ENCODE assay signal across 13 cellular contexts in the genomic region with DNA sequence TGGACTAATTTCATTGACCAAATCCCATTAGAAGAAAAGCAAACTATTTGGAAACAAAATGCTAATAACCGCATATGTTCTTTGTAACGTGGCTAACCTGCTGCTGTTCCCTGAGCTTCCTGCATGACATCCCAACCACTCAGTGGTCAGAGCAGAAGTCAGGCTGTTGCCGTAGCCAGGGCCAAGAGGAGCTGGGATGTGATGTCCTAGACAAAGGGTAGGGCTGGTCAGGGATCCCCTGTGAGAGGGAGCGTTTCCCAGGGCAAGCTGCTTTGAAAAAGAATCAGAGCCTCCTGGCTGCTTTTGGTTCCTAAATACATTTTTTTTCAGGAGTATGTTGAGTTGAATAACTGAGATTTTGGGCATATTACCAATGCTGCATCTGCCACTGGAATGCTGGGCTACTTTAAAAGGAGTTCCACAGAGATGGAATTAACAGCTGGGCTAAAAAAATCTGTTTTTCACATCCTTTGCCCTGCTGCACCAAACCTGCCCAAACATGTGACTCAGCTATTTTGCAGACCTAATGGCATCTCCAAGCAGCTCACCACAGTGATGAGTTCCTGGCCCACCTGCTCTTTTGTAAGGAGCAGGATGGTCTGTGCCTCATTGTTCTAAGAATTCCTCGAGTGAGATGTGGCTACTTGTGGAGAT. TPM values are rescaled to one million over a fixed set of nuclear protein-coding genes. Genes with fewer than 3 reads are reported as not detected.
A peak's percentile ranks its signal among the peaks of the same experiment; 100 is the strongest.
DNase-seq lines count a peak whose midpoint lies in the region; ATAC-seq and TF ChIP-seq lines count a peak whose summit lies in the region.
"Had no signal": no experiment of that assay in that cellular context is flagged by ENCODE, and none has a peak within 500 bp of the region (broad histone marks: within the 10 kb centered on the region; RNA-seq: fewer than 3 reads in every experiment).

No MANE protein-coding gene starts in this region.

- peaks cover 31% of the 10 kb centered on the region for H4K20me1 ChIP-seq in IMR-90 (ENCODE audit: insufficient read depth, low read length)

- H3K36me3 Mint-ChIP-seq in MCF 10A (ENCODE audit: insufficient read depth, unreplicated experiment) = peaks cover 76% of the 10 kb centered on the region

- H3K9ac ChIP-seq in IMR-90 (ENCODE audit: low read depth, low read length) = peak overlapping the region; percentile 76

- no peaks in the 10 kb centered on the region for H3K27me3 Mint-ChIP-seq in MCF 10A (ENCODE audit: insufficient read depth, unreplicated experiment)

- H3K27me3 ChIP-seq in AG04450 (ENCODE audit: control insufficient read depth, insufficient read depth, low read length) = no peaks in the 10 kb centered on the region
- H3K27me3 ChIP-seq in IMR-90 (ENCODE audit: control insufficient read depth, insufficient read depth, low read length) = no peaks in the 10 kb centered on the region
- no peaks in the 10 kb centered on the region for H3K27me3 ChIP-seq in layer of hippocampus (ENCODE audit: control insufficient read depth, insufficient read depth, low read length)

- peaks cover 47% of the 10 kb centered on the region for H3K36me3 ChIP-seq in IMR-90 (ENCODE audit: control insufficient read depth, insufficient read depth, low read length)

- peaks cover 32 to 68% of the 10 kb centered on the region in 2 experiments for H3K79me1 ChIP-seq in IMR-90 (ENCODE audit: low read depth in 1 of 2, low read length in 2 of 2)

- DNase-seq in AG04450 (ENCODE audit: low read depth, low spot score) = peak; percentile 82
- DNase-seq in IMR-90 = peak; percentile 88
- DNase-seq in MCF 10A (ENCODE audit: unreplicated experiment) = no peak
- DNase-seq in NCI-H2107 (lab: John Stamatoyannopoulos, UW) = no peak
- no peak for DNase-seq in NCI-H1436 (lab: John Stamatoyannopoulos, UW)
- no peak for DNase-seq in iPS-NIHi7 (ENCODE audit: extremely low spot score)
- DNase-seq: activated T-cell treated with anti-CD3 and anti-CD28 coated beads, Interleukin-2, amount 50 U/mL, for 48 hours; CD8-positive, alpha-beta T cell; NCI-H2029 had no signal

- H2BK15ac ChIP-seq in IMR-90 (ENCODE audit: low read depth, low read length) = peak overlapping the region; percentile 74; the same call in 2 of the 3 replicates

- in situ Hi-C loops in IMR-90 (cut with MboI; ENCODE audit: low sequenced_read_pairs) = no loop called here

- H3K4me1 ChIP-seq in IMR-90 (ENCODE audit: control insufficient read depth, insufficient read depth, low read length) = peaks cover 26% of the 10 kb centered on the region

- intact Hi-C loops in IMR-90 (cut with micrococcal nuclease) (loop anchor here (1.0 kb wide), 1 partner anchor 22 kb away; no protein-coding TSS in a partner anchor), MCF 10A (cut with micrococcal nuclease) (no loop called here)

- BruUV-seq in IMR-90 (replicated peaks; lab: Mats Ljungman, UMichigan) (no TSS peak), MCF 10A (replicated peaks; lab: Mats Ljungman, UMichigan) (no TSS peak)

- dilution Hi-C loops in IMR-90 (cut with HindIII; ENCODE audit: low sequenced_read_pairs, unreplicated experiment) = no loop called here

- no CpG with 5 or more reads among the region's 5 CpGs for WGBS in IMR-90 (ENCODE audit: extremely low coverage in 2 of 2, insufficient read length in 1 of 2), 2 experiments

- no peak for TF ChIP-seq POLR2A in IMR-90 (IDR thresholded peaks at IDR 0.05; ENCODE audit: low read depth, low read length)

- H3K4me3 ChIP-seq in AG04450 (ENCODE audit: low read depth, low read length) (no peak overlapping the region), IMR-90 (ENCODE audit: insufficient read depth, low read depth, low read length) (no peak overlapping the region)
- H3K4me3 ChIP-seq: lung had no signal

- no peaks in the 10 kb centered on the region for H3K9me3 ChIP-seq in AG04450 (ENCODE audit: control insufficient read depth, insufficient read depth, low read length)
- H3K9me3 ChIP-seq in IMR-90 (ENCODE audit: control insufficient read depth, insufficient read depth, low read length) = no peaks in the 10 kb centered on the region

- TF ChIP-seq CTCF in AG04450 (IDR thresholded peaks at IDR 0.05; ENCODE audit: low read depth, low read length) = no peak
- TF ChIP-seq CTCF in IMR-90 (conservative IDR thresholded peaks at IDR 0.05; ENCODE audit: low read depth, low read length) = no peak
- no peak for TF ChIP-seq CTCF in MCF 10A (IDR thresholded peaks at IDR 0.05; ENCODE audit: unreplicated experiment)

- H2AK9ac ChIP-seq in IMR-90 (replicated peaks; ENCODE audit: low read depth, low read length, poor library complexity) = peak overlapping the region; percentile 81

- peaks cover 14% of the 10 kb centered on the region for H3K4me1 Mint-ChIP-seq in MCF 10A (ENCODE audit: insufficient read depth, unreplicated experiment)

- POLR2A ChIA-PET in AG04450 (lab: Yijun Ruan, JAX) = interaction anchor here (1.1 to 2.1 kb wide), 3 partner anchors 21 to 83 kb away, joined by 3 to 18 read pairs (median 9); a partner anchor contains a TSS
- POLR2A ChIA-PET in IMR-90 (lab: Charles Lee; ENCODE audit: unreplicated experiment) = no interaction called here
- POLR2A ChIA-PET in MCF 10A (lab: Yijun Ruan, JAX) = interaction anchor here (0.9 to 1.6 kb wide), 2 partner anchors 19 to 24 kb away, joined by 4 to 5 read pairs; a partner anchor contains a TSS

- H2AFZ ChIP-seq in IMR-90 (replicated peaks; ENCODE audit: low read length, poor library complexity) = peak overlapping the region; percentile 65

- H3K4ac ChIP-seq in IMR-90 (ENCODE audit: low read depth, low read length) = peak overlapping the region; percentile 89

- H3K14ac ChIP-seq in IMR-90 (replicated peaks; ENCODE audit: low read depth, low read length) = peak overlapping the region; percentile 88

- H4K91ac ChIP-seq in IMR-90 (ENCODE audit: insufficient read depth, low read depth, low read length) = peak overlapping the region; percentile 93

- H3K4me3 Mint-ChIP-seq in MCF 10A (ENCODE audit: unreplicated experiment) = no peak overlapping the region
- H3K4me3 Mint-ChIP-seq: CD8-positive, alpha-beta T cell; T-helper 1 cell treated with Interleukin-12 subunit alpha and Interleukin-12 subunit beta and Interleukin-4 antibody, amounts not matched to agents 30 μg/mL and 1 μg/mL, for 36 hours had no signal

- H4K8ac ChIP-seq in IMR-90 (ENCODE audit: low read depth in 2 of 2, low read length in 2 of 2) = peak overlapping the region; percentile 23 to 73

- peak overlapping the region; percentile 97 for H2BK5ac ChIP-seq in IMR-90 (ENCODE audit: low read depth, low read length, poor library complexity, severe bottlenecking)

- no peak for TF ChIP-seq RAD21 in IMR-90 (IDR thresholded peaks at IDR 0.05; ENCODE audit: low read length)

- H4K5ac ChIP-seq in IMR-90 (ENCODE audit: low read depth, low read length) = peak overlapping the region; percentile 96

- peaks cover 20% of the 10 kb centered on the region for H3K9me1 ChIP-seq in IMR-90 (ENCODE audit: insufficient read depth, low read length)

- H3K56ac ChIP-seq in IMR-90 (ENCODE audit: extremely low read depth, insufficient read depth, low read length) = peak overlapping the region; percentile 11; the same call in 1 of the 2 replicates

- peak overlapping the region; percentile 93 for H3K18ac ChIP-seq in IMR-90 (ENCODE audit: low read depth, low read length)

- H3K27ac Mint-ChIP-seq in MCF 10A (ENCODE audit: low read depth, unreplicated experiment) = peak overlapping the region; percentile 16
- H3K27ac Mint-ChIP-seq: CD8-positive, alpha-beta T cell; T-helper 1 cell treated with Interleukin-12 subunit alpha and Interleukin-12 subunit beta and Interleukin-4 antibody, amounts not matched to agents 30 μg/mL and 1 μg/mL, for 36 hours had no signal

- peak overlapping the region; percentile 89 for H2BK20ac ChIP-seq in IMR-90 (ENCODE audit: low read depth, low read length)

- ATAC-seq in IMR-90 (ENCODE audit: low read depth) (peak; percentile 43), GM21529 (IDR thresholded peaks at IDR 0.05; ENCODE audit: unreplicated experiment) (no peak)
- ATAC-seq: CD8-positive, alpha-beta T cell had no signal

- H2AK5ac ChIP-seq in IMR-90 (ENCODE audit: low read depth, low read length) = peak overlapping the region; percentile 90

- peak overlapping the region; percentile 91 for H3K27ac ChIP-seq in AG04450 (ENCODE audit: low read depth, low read length)
- H3K27ac ChIP-seq in IMR-90 (ENCODE audit: insufficient read depth, low read length) = peak overlapping the region; percentile 99
- H3K27ac ChIP-seq in layer of hippocampus (ENCODE audit: low read depth, low read length) = peak overlapping the region; percentile 39

- H3K23ac ChIP-seq in IMR-90 (ENCODE audit: low read depth, low read length) = peak overlapping the region; percentile 70

- peak overlapping the region; percentile 61 for H3K4me2 ChIP-seq in IMR-90 (ENCODE audit: low read depth, low read length)

- H3K9me3 Mint-ChIP-seq in MCF 10A (ENCODE audit: unreplicated experiment) = no peaks in the 10 kb centered on the region
- H3K9me3 Mint-ChIP-seq: CD8-positive, alpha-beta T cell; T-helper 1 cell treated with Interleukin-12 subunit alpha and Interleukin-12 subunit beta and Interleukin-4 antibody, amounts not matched to agents 30 μg/mL and 1 μg/mL, for 36 hours had no signal

- CTCF ChIA-PET in AG04450 (lab: Charles Lee) = interaction anchor here (0.5 to 1.7 kb wide), 8 partner anchors 15 to 408 kb away, joined by 3 to 8 read pairs (median 4); no protein-coding TSS in a partner anchor
- CTCF ChIA-PET in IMR-90 (lab: Yijun Ruan, JAX) = interaction anchor here (0.7 to 1.1 kb wide), 3 partner anchors 11 to 172 kb away, joined by 3 to 4 read pairs (median 3); no protein-coding TSS in a partner anchor
- CTCF ChIA-PET in MCF 10A (lab: Yijun Ruan, JAX) = interaction anchor here (0.6 to 3.3 kb wide), 8 partner anchors 13 to 579 kb away, joined by 3 to 9 read pairs (median 5); no protein-coding TSS in a partner anchor

- peak overlapping the region; percentile 90 for H2BK120ac ChIP-seq in IMR-90 (ENCODE audit: low read depth, low read length)

RNA-seq across cellular contexts. Expression of a gene that starts 23.9 kb away (rescaled TPM):
- polyA plus RNA-seq in AG04450 (2011; rRNA removed) = 202 and 246 TPM in 2 replicates
- 206 and 257 TPM in 2 replicates for polyA minus RNA-seq in AG04450 (2011; rRNA and poly(A)+ RNA removed)
- 364 and 449 TPM in 2 replicates for total RNA-seq in IMR-90 (2012; rRNA removed)
- 299 and 308 TPM in 2 replicates for polyA plus RNA-seq in IMR-90 (2012; rRNA removed)
- 51.0 and 243 TPM in 2 replicates for polyA plus RNA-seq in IMR-90 (2012; cell fraction: cytosol; rRNA removed)
- 516 and 695 TPM in 2 replicates for polyA plus RNA-seq in IMR-90 (2012; cell fraction: nucleus; rRNA removed; ENCODE audit: low replicate concordance)
- total RNA-seq in MCF 10A (2022) = 26.1 and 32.5 TPM in 2 replicates

RNA-seq across cellular contexts. Expression of a gene that starts 25.2 kb away (rescaled TPM):
- polyA plus RNA-seq in AG04450 (2011; rRNA removed) (9.2 and 11.4 TPM in 2 replicates), IMR-90 (2012; rRNA removed) (6.2 and 7.1 TPM in 2 replicates)
- 4.6 and 4.9 TPM in 2 replicates for polyA minus RNA-seq in AG04450 (2011; rRNA and poly(A)+ RNA removed)
- total RNA-seq in IMR-90 (2012; rRNA removed) (5.0 and 6.7 TPM in 2 replicates), MCF 10A (2022) (7.3 and 13.4 TPM in 2 replicates)
- polyA plus RNA-seq in IMR-90 (2012; cell fraction: cytosol; rRNA removed) = 5.0 and 10.8 TPM in 2 replicates
- polyA plus RNA-seq in IMR-90 (2012; cell fraction: nucleus; rRNA removed; ENCODE audit: low replicate concordance) = 8.1 and 15.5 TPM in 2 replicates

RNA-seq across cellular contexts. Expression of a gene that starts 26.9 kb away (rescaled TPM):
- polyA plus RNA-seq in AG04450 (2011; rRNA removed) (57.9 and 62.0 TPM in 2 replicates), IMR-90 (2012; rRNA removed) (43.0 and 48.0 TPM in 2 replicates)
- polyA minus RNA-seq in AG04450 (2011; rRNA and poly(A)+ RNA removed) = 69.9 and 70.6 TPM in 2 replicates
- total RNA-seq in IMR-90 (2012; rRNA removed) (60.5 and 71.9 TPM in 2 replicates), MCF 10A (2022) (30.0 and 30.9 TPM in 2 replicates)
- 20.8 and 21.1 TPM in 2 replicates for polyA plus RNA-seq in IMR-90 (2012; cell fraction: cytosol; rRNA removed)
- 42.7 and 138 TPM in 2 replicates for polyA plus RNA-seq in IMR-90 (2012; cell fraction: nucleus; rRNA removed; ENCODE audit: low replicate concordance)

Comparison
In these comparisons a context has a peak if more than half of its experiments do, and no peak if none do; other contexts are left out.
1. DNase-seq: peak in AG04450 (single experiment) and IMR-90 (single experiment); none in MCF 10A (single experiment), NCI-H2107 (single experiment), NCI-H1436 (single experiment) and iPS-NIHi7 (single experiment).
2. H3K27ac ChIP-seq: peak in every context shown above with its lines; median percentile 99 in IMR-90; 91 in AG04450; 39 in layer of hippocampus.
3. RNA of a gene that starts 23.9 kb away (total RNA-seq): 364 to 449 TPM in IMR-90; 26.1 to 32.5 TPM in MCF 10A; every median in the first group is over 10 times any median in the second.